Comparison of ENCODE assay signal across 8 cellular contexts in the genomic region with DNA sequence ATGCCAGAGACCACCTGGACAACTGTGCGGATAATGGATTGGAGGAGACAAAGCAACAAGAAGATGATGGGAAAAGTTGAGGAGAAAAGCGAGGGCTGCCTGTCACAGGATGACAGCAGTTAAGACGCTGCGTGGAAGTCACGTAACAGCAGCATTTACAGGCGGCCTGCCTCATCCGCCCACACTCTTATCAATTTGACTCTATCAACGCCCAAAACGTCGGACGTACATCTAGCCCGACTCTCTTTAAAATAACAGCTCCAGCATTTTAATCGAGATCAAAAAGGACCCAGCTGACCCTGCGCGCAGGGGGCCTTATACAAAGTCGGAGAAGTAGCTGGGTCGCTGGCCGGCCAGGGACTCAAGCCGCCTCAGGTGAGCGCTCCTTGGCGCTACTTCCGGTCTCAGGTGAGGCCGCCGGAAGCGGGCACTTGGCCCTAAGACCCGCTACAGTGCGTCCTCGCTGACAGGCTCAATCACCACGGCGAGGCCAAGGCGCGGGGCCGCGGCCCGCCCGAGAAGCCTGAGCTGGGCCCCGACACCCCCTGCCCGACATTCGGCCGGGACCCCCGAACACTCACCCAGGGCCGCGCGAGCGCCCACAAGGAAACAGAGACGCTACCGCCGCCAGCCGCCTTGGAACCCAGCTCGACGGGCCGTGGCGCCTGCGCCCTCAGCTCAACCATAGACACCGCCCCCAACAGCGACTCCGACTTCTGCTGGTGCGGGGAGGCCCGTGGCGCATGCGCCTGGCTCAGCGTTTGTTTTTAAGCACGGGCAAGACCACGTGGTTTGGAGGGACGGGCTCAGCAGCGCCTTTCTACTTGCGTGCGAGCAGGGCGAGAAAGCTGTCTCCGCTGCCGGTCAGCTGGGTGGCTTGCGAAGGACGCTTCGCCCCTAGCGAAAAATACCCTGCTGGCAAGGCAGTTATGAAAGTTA. TPM values are rescaled to one million over a fixed set of nuclear protein-coding genes. Genes with fewer than 3 reads are reported as not detected.
DNase-seq lines count a peak whose midpoint lies in the region; ATAC-seq, FAIRE-seq and TF ChIP-seq lines count a peak whose summit lies in the region.

A gene (minus strand): TSS at position 741 of the 939 bp plus-strand sequence.

- H3K9me3 ChIP-seq in BE2C, result no peaks in the 10 kb centered on the region

- H3K4me3 Mint-ChIP-seq in activated CD4-positive, alpha-beta T cell treated with anti-CD3 and anti-CD28 coated beads for 36 hours, result peak within 1 kb of the TSS; percentile 78

- peaks cover 3% of the 10 kb centered on the region for H3K36me3 Mint-ChIP-seq in activated CD4-positive, alpha-beta T cell treated with anti-CD3 and anti-CD28 coated beads for 36 hours (ENCODE audit: low read depth)

- H3K36me3 ChIP-seq in BE2C, result no peaks in the 10 kb centered on the region

- no peaks in the 10 kb centered on the region for H3K9me3 Mint-ChIP-seq in activated CD4-positive, alpha-beta T cell treated with anti-CD3 and anti-CD28 coated beads for 36 hours (ENCODE audit: low read depth)

- TF ChIP-seq CTCF in BE2C (IDR thresholded peaks at IDR 0.05; ENCODE audit: low read depth, low read length) (0 out of 2 replicates have a peak, but pooled peaks have one; percentile 9), choroid plexus epithelial cell (conservative IDR thresholded peaks at IDR 0.05; ENCODE audit: low read depth, low read length) (peak; percentile 29)

- peak; percentile 76 for ATAC-seq in HG03442 (IDR thresholded peaks at IDR 0.05; ENCODE audit: unreplicated experiment)
- ATAC-seq in activated CD4-positive, alpha-beta T cell treated with anti-CD3 and anti-CD28 coated beads for 36 hours, result peak; percentile 96

- POLR2A ChIA-PET in activated CD4-positive, alpha-beta T cell treated with anti-CD3 and anti-CD28 coated beads for 36 hours (lab: Charles Lee), result no interaction called here

- H3K4me3 ChIP-seq in BE2C (ENCODE audit: low read depth, low read length), result peak within 1 kb of the TSS; percentile 76
- peak within 1 kb of the TSS; percentile 83 for H3K4me3 ChIP-seq in choroid plexus epithelial cell (ENCODE audit: low read depth, low read length)

- no peaks in the 10 kb centered on the region for H3K27me3 ChIP-seq in BE2C

- peaks cover 9% of the 10 kb centered on the region for H3K27me3 Mint-ChIP-seq in activated CD4-positive, alpha-beta T cell treated with anti-CD3 and anti-CD28 coated beads for 36 hours

- peak within 1 kb of the TSS; percentile 90 for H3K27ac Mint-ChIP-seq in activated CD4-positive, alpha-beta T cell treated with anti-CD3 and anti-CD28 coated beads for 36 hours

- peak; percentile 94 for FAIRE-seq in GM19239 (lab: Jason Lieb, UNC)

- intact Hi-C loops in activated CD4-positive, alpha-beta T cell treated with anti-CD3 and anti-CD28 coated beads for 36 hours (cut with DNase I, micrococcal nuclease), result loop anchor here (1.0 to 5.0 kb wide), 4 partner anchors 362 to 1232 kb away; a partner anchor contains a TSS

- no peaks in the 10 kb centered on the region for H3K4me1 ChIP-seq in BE2C

- CTCF ChIA-PET in activated CD4-positive, alpha-beta T cell treated with anti-CD3 and anti-CD28 coated beads for 36 hours (lab: Charles Lee), result interaction anchor here (0.6 to 2.1 kb wide), 7 partner anchors 9 to 882 kb away, joined by 3 to 7 read pairs (median 3); no protein-coding TSS in a partner anchor

- DNase-seq in BE2C, result peak; percentile 98
- peak; percentile 93 for DNase-seq in GM19239 (ENCODE audit: insufficient read length, low spot score)
- peak; percentile 69 for DNase-seq in NCI-H510A treated with DMSO at 0.1 percent for 48 hours (lab: John Stamatoyannopoulos, UW)
- DNase-seq in activated CD4-positive, alpha-beta T cell treated with anti-CD3 and anti-CD28 coated beads for 36 hours, result peak; percentile 98
- peak; percentile 99 for DNase-seq in choroid plexus epithelial cell (ENCODE audit: low read depth)
- peak; percentile 90 for DNase-seq in kidney glomerular epithelial cell (lab: John Stamatoyannopoulos, UW)
- DNase-seq in stimulated activated CD4-positive, alpha-beta T cell treated with anti-CD3 and anti-CD28 coated beads, Interleukin-15, amount 100 ng/mL, for 48 hours (ENCODE audit: low read depth in 2 of 2), result peak; percentile 95

- peaks cover 34% of the 10 kb centered on the region for H3K4me1 Mint-ChIP-seq in activated CD4-positive, alpha-beta T cell treated with anti-CD3 and anti-CD28 coated beads for 36 hours

RNA-seq across cellular contexts. Expression of the gene that starts here (rescaled TPM):
- polyA plus RNA-seq in BE2C (2012; ENCODE audit: insufficient read depth, insufficient read length, low read depth), result 6.1 TPM
- 10 to 100 TPM; 15.0 to 15.8 TPM for total RNA-seq in activated CD4-positive, alpha-beta T cell treated with anti-CD3 and anti-CD28 coated beads for 36 hours

Comparison
In these comparisons a context has a peak if more than half of its experiments do, and no peak if none do; other contexts are left out.
1. Peak in every context shown above with its lines: DNase-seq, ATAC-seq and H3K4me3 ChIP-seq.